In the genomic region with DNA sequence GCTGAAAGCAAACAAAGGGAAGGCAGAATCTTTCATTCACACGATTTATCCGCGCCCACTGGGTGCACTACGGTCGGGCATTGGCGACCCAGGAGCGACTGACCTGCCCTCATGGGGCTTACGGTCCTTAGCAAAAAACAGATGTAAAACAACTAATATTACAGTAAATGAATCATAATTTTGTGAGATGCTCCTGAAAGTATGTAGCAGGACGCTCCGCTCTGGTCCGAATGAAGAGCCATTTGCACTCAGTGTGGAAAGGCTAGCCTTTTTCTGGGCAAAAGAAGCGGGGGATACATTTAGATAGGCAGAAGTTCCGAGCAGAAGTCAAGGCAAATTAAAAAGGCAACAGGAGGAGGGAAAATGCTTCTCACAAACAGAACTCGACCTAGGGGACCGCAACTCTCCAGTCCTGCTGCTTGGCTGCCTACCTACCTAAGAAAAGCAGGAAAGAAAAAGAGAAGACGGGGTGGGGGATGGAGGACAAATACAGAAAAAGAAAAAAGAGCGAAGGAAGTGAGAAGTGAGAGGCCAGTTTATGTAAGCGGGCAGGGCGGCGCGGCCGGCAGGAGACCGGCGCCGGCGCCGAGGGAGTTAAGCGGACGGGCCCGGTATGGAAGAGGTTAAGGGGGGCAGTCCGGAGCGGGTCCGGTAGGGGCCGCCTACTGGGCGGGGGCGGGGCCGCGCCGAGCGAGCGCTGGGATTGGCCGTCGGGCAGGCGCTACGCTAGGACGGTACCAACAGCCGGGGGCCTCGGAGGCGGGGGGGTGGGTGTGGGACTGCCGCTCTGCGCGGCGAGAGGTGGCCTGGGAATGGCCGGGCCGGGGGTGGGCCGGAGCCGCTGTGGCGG, we compare ENCODE assay signal across 1 cellular context.
A peak's percentile ranks its signal among the peaks of the same experiment; 100 is the strongest.
TF ChIP-seq lines count a peak whose summit lies in the region.

Gene FAM20B (plus strand): TSS at position 770 of the 850 bp plus-strand sequence. CDS start 17,954 bp downstream, outside the sequence.

TF ChIP-seq in HEK293, 187 proteins besides CTCF, POLR2A, EP300 and RAD21 (continued from another document and continues in another):
- TF ChIP-seq ZNF26 (tag by site-specific recombination; IDR thresholded peaks at IDR 0.05), result no peak
- peak; percentile 63; the same call in 1 of the 2 replicates for TF ChIP-seq ZNF501 (tag by site-specific recombination; IDR thresholded peaks at IDR 0.05)
- peak; percentile 87 for TF ChIP-seq BCL11B (tag by site-specific recombination; IDR thresholded peaks at IDR 0.05; ENCODE audit: low read depth)
- TF ChIP-seq ZNF530 (tag by site-specific recombination; IDR thresholded peaks at IDR 0.05; ENCODE audit: low read depth), result no peak
- TF ChIP-seq, protein P1, sequence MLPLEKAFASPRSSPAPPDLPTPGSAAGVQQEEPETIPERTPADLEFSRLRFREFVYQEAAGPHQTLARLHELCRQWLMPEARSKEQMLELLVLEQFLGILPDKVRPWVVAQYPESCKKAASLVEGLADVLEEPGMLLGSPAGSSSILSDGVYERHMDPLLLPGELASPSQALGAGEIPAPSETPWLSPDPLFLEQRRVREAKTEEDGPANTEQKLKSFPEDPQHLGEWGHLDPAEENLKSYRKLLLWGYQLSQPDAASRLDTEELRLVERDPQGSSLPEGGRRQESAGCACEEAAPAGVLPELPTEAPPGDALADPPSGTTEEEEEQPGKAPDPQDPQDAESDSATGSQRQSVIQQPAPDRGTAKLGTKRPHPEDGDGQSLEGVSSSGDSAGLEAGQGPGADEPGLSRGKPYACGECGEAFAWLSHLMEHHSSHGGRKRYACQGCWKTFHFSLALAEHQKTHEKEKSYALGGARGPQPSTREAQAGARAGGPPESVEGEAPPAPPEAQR (tag by site-specific recombination; IDR thresholded peaks at IDR 0.05), result no peak
- TF ChIP-seq, protein P2, sequence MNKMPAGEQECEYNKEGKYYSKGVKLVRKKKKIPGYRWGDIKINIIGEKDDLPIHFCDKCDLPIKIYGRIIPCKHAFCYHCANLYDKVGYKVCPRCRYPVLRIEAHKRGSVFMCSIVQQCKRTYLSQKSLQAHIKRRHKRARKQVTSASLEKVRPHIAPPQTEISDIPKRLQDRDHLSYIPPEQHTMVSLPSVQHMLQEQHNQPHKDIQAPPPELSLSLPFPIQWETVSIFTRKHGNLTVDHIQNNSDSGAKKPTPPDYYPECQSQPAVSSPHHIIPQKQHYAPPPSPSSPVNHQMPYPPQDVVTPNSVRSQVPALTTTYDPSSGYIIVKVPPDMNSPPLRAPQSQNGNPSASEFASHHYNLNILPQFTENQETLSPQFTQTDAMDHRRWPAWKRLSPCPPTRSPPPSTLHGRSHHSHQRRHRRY (tag by site-specific recombination; IDR thresholded peaks at IDR 0.05), result no peak
- TF ChIP-seq ZNF2 (tag by site-specific recombination; IDR thresholded peaks at IDR 0.05), result peak; percentile 71; the same call in 1 of the 2 replicates
- TF ChIP-seq ZNF311 (tag by site-specific recombination; IDR thresholded peaks at IDR 0.05; ENCODE audit: borderline replicate concordance), result no peak
- peak; percentile 72 for TF ChIP-seq ZBTB8A (tag by site-specific recombination; IDR thresholded peaks at IDR 0.05)
- TF ChIP-seq, protein P3, sequence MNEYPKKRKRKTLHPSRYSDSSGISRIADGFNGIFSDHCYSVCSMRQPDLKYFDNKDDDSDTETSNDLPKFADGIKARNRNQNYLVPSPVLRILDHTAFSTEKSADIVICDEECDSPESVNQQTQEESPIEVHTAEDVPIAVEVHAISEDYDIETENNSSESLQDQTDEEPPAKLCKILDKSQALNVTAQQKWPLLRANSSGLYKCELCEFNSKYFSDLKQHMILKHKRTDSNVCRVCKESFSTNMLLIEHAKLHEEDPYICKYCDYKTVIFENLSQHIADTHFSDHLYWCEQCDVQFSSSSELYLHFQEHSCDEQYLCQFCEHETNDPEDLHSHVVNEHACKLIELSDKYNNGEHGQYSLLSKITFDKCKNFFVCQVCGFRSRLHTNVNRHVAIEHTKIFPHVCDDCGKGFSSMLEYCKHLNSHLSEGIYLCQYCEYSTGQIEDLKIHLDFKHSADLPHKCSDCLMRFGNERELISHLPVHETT (tag by site-specific recombination; IDR thresholded peaks at IDR 0.05), result peak; percentile 70; the same call in 1 of the 2 replicates
- no peak for TF ChIP-seq ZNF112 (tag by site-specific recombination; IDR thresholded peaks at IDR 0.05)
- peak; percentile 96 for TF ChIP-seq PATZ1 (tag by site-specific recombination; IDR thresholded peaks at IDR 0.05)
- TF ChIP-seq ZNF707 (tag by site-specific recombination; IDR thresholded peaks at IDR 0.05), result no peak
- TF ChIP-seq PRDM10 (tag by site-specific recombination; IDR thresholded peaks at IDR 0.05), result peak; percentile 87
- TF ChIP-seq SETDB1 (IDR thresholded peaks at IDR 0.05; ENCODE audit: insufficient read length, low read length), result no peak
- no peak for TF ChIP-seq ZNF19 (tag by site-specific recombination; IDR thresholded peaks at IDR 0.05; ENCODE audit: low read depth)
- no peak for TF ChIP-seq ZNF239 (tag by site-specific recombination; IDR thresholded peaks at IDR 0.05)
- TF ChIP-seq ZNF529 (tag by site-specific recombination; IDR thresholded peaks at IDR 0.05; ENCODE audit: insufficient replicate concordance), result no peak
- peak; percentile 92 for TF ChIP-seq KLF8 (tag by site-specific recombination; IDR thresholded peaks at IDR 0.05)
- TF ChIP-seq ZBTB1 (tag by site-specific recombination; IDR thresholded peaks at IDR 0.05), result no peak
- TF ChIP-seq ZNF391 (tag by site-specific recombination; IDR thresholded peaks at IDR 0.05; ENCODE audit: borderline replicate concordance, low read depth), result no peak
- peak; percentile 80 for TF ChIP-seq ZBTB17 (tag by site-specific recombination; IDR thresholded peaks at IDR 0.05)
- TF ChIP-seq ZBTB49 (tag by site-specific recombination; IDR thresholded peaks at IDR 0.05; ENCODE audit: low read depth), result no peak
- 0 out of 2 replicates have a peak, but pooled peaks have one; percentile 14 for TF ChIP-seq ZNF610 (tag by site-specific recombination; IDR thresholded peaks at IDR 0.05; ENCODE audit: borderline replicate concordance)
- 0 out of 2 replicates have a peak, but pooled peaks have one; percentile 60 for TF ChIP-seq SP7 (tag by site-specific recombination; IDR thresholded peaks at IDR 0.05)
- peak; percentile 98 for TF ChIP-seq ZNF692 (tag by site-specific recombination; IDR thresholded peaks at IDR 0.05)
- no peak for TF ChIP-seq ZNF23 (tag by site-specific recombination; IDR thresholded peaks at IDR 0.05; ENCODE audit: borderline replicate concordance)
- TF ChIP-seq ZNF121 (tag by site-specific recombination; IDR thresholded peaks at IDR 0.05), result no peak
- 0 out of 2 replicates have a peak, but pooled peaks have one; percentile 8 for TF ChIP-seq ZNF146 (tag by site-specific recombination; IDR thresholded peaks at IDR 0.05)
- no peak for TF ChIP-seq FEZF1 (tag by site-specific recombination; IDR thresholded peaks at IDR 0.05)
- TF ChIP-seq ZNF843 (tag by site-specific recombination; IDR thresholded peaks at IDR 0.05), result 0 out of 2 replicates have a peak, but pooled peaks have one; percentile 47
- TF ChIP-seq, protein P4, sequence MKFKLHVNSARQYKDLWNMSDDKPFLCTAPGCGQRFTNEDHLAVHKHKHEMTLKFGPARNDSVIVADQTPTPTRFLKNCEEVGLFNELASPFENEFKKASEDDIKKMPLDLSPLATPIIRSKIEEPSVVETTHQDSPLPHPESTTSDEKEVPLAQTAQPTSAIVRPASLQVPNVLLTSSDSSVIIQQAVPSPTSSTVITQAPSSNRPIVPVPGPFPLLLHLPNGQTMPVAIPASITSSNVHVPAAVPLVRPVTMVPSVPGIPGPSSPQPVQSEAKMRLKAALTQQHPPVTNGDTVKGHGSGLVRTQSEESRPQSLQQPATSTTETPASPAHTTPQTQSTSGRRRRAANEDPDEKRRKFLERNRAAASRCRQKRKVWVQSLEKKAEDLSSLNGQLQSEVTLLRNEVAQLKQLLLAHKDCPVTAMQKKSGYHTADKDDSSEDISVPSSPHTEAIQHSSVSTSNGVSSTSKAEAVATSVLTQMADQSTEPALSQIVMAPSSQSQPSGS (tag by site-specific recombination; IDR thresholded peaks at IDR 0.05; ENCODE audit: low read depth), result no peak
- no peak for TF ChIP-seq ZNF48 (tag by site-specific recombination; IDR thresholded peaks at IDR 0.05)
- TF ChIP-seq ZNF76 (tag by site-specific recombination; IDR thresholded peaks at IDR 0.05; ENCODE audit: borderline replicate concordance, low read depth), result peak; percentile 65; the same call in 1 of the 2 replicates
- peak; percentile 88 for TF ChIP-seq ZNF600 (tag by site-specific recombination; IDR thresholded peaks at IDR 0.05)
- no peak for TF ChIP-seq ZNF302 (tag by site-specific recombination; IDR thresholded peaks at IDR 0.05; ENCODE audit: low read depth)
- TF ChIP-seq ZEB2 (tag by site-specific recombination; IDR thresholded peaks at IDR 0.05), result peak; percentile 97
- peak; percentile 63; the same call in 1 of the 2 replicates for TF ChIP-seq KLF1 (tag by site-specific recombination; IDR thresholded peaks at IDR 0.05)
- no peak for TF ChIP-seq HOXA7 (CRISPR knock-in tag; IDR thresholded peaks at IDR 0.05; ENCODE audit: borderline replicate concordance)
- no peak for TF ChIP-seq ZNF664 (tag by site-specific recombination; IDR thresholded peaks at IDR 0.05)
- TF ChIP-seq SALL2 (tag by site-specific recombination; IDR thresholded peaks at IDR 0.05; ENCODE audit: borderline replicate concordance), result no peak
